22 cellular contexts compared by ENCODE assay signal in the genomic region with DNA sequence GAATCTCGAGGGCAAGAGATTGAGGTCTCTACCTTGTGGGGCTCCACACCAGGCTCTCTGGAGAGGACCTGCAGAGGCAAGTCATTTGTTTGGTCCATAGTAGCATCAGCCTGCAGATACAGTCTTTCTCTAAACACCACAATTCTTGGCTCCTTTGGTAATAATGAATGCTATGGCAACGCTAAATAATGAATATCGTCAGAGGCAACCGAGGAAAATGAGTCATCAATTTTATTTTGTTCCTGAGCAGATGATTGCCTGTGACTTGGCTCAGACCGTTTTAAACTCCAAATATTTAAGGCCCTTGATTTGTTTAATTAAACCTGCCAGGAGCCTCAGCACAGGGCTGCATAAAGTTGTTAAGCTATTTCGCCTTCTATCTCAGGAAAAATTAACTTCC.
A peak's percentile ranks its signal among the peaks of the same experiment; 100 is the strongest.
DNase-seq lines count a peak whose midpoint lies in the region; ATAC-seq and TF ChIP-seq lines count a peak whose summit lies in the region.
"Had no signal": no experiment of that assay in that cellular context is flagged by ENCODE, and none has a peak within 500 bp of the region (broad histone marks: within the 10 kb centered on the region; RNA-seq: fewer than 3 reads in every experiment).

No MANE protein-coding gene starts in this region.

- POLR2A ChIA-PET in CD8-positive, alpha-beta T cell (lab: Charles Lee) = no interaction called here

- H3K4me2 ChIP-seq in trophoblast cell (ENCODE audit: low read length) = no peak overlapping the region
- H3K4me2 ChIP-seq: PC-9 had no signal

- no peak overlapping the region for H3K9ac ChIP-seq in trophoblast cell (ENCODE audit: low read length)

- intact Hi-C loops in CD8-positive, alpha-beta T cell (cut with DNase I, micrococcal nuclease) = no loop called here

- H3K23ac ChIP-seq in trophoblast cell (ENCODE audit: low read length) = no peak overlapping the region

- H2BK5ac ChIP-seq in trophoblast cell (ENCODE audit: low read depth, low read length, poor library complexity) = no peak overlapping the region

- H3K79me2 ChIP-seq in trophoblast cell (ENCODE audit: control insufficient read depth, insufficient read depth, low read length, poor library complexity) = no peaks in the 10 kb centered on the region

- no peaks in the 10 kb centered on the region for H3K9me3 ChIP-seq in CD8-positive, alpha-beta T cell (ENCODE audit: low read length)
- H3K9me3 ChIP-seq in trophoblast cell (ENCODE audit: insufficient read depth, low read depth, low read length) = peaks cover 2% of the 10 kb centered on the region
- H3K9me3 ChIP-seq: HAP-1, SJCRH30 had no signal

- peak; percentile 23 for DNase-seq in AG08396 (ENCODE audit: low spot score)
- peak; percentile 73 for DNase-seq in M059J (ENCODE audit: low read depth)
- peak; percentile 39 for DNase-seq in astrocyte of the hippocampus (ENCODE audit: low read depth, low spot score)
- peak; percentile 13 for DNase-seq in fibroblast of villous mesenchyme (ENCODE audit: low read depth)
- no peak for DNase-seq in CD8-positive, alpha-beta T cell
- DNase-seq in trophoblast cell = no peak
- no peak for DNase-seq in NCI-H2171 (lab: John Stamatoyannopoulos, UW)
- DNase-seq: 8988T, DMS79 treated with DMSO at 0.1 percent for 48 hours, NCI-H1417, NCI-H187, NCI-H2107, NCI-H226, NCI-H524, NCI-H82, PC-9, SJCRH30 had no signal

- H3K79me1 ChIP-seq in trophoblast cell (ENCODE audit: low read length) = no peaks in the 10 kb centered on the region

- H3K4me3 ChIP-seq in fibroblast of villous mesenchyme (ENCODE audit: low read depth, low read length) (no peak overlapping the region), trophoblast cell (ENCODE audit: low read depth, low read length) (no peak overlapping the region)
- H3K4me3 ChIP-seq in CD8-positive, alpha-beta T cell (ENCODE audit: low read depth, low read length) = no peak overlapping the region
- H3K4me3 ChIP-seq: HAP-1, PC-9, SJCRH30 had no signal

- H4K12ac ChIP-seq in trophoblast cell (ENCODE audit: low read depth, low read length) = no peak overlapping the region

- no peaks in the 10 kb centered on the region for H3K27me3 Mint-ChIP-seq in CD8-positive, alpha-beta T cell (ENCODE audit: low read depth)
- H3K27me3 Mint-ChIP-seq: IgD-negative memory B cell had no signal

- H3K9me3 Mint-ChIP-seq in CD8-positive, alpha-beta T cell = peaks cover 9% of the 10 kb centered on the region

- H3K14ac ChIP-seq in trophoblast cell (ENCODE audit: low read length) = no peak overlapping the region

- H2AK5ac ChIP-seq in trophoblast cell (ENCODE audit: low read length) = no peak overlapping the region

- H3K18ac ChIP-seq in trophoblast cell (ENCODE audit: low read length) = no peak overlapping the region

- no peak overlapping the region for H4K8ac ChIP-seq in trophoblast cell (ENCODE audit: low read depth, low read length)

- TF ChIP-seq CTCF in fibroblast of villous mesenchyme (IDR thresholded peaks at IDR 0.05; ENCODE audit: insufficient read depth, low read depth, low read length) = no peak
- no peak for TF ChIP-seq CTCF in CD8-positive, alpha-beta T cell (IDR thresholded peaks at IDR 0.05)

- no peaks in the 10 kb centered on the region for H3K36me3 ChIP-seq in CD8-positive, alpha-beta T cell (ENCODE audit: insufficient read depth, low read length)
- H3K36me3 ChIP-seq in trophoblast cell (ENCODE audit: control insufficient read depth in 1 of 2, insufficient read depth in 2 of 2, low read length in 2 of 2) = no peaks in the 10 kb centered on the region
- H3K36me3 ChIP-seq: HAP-1, SJCRH30 had no signal

- H2BK12ac ChIP-seq in trophoblast cell (ENCODE audit: low read length) = no peak overlapping the region

- no peak for ATAC-seq in CD8-positive, alpha-beta T cell
- no peak for ATAC-seq in GM21528 (IDR thresholded peaks at IDR 0.05; ENCODE audit: low FRiP score, unreplicated experiment)

- CTCF ChIA-PET in CD8-positive, alpha-beta T cell (lab: Charles Lee) = no interaction called here

- no peaks in the 10 kb centered on the region for H3K4me1 Mint-ChIP-seq in CD8-positive, alpha-beta T cell (ENCODE audit: low read depth)

- H3K4me3 Mint-ChIP-seq in CD8-positive, alpha-beta T cell = no peak overlapping the region
- H3K4me3 Mint-ChIP-seq: IgD-negative memory B cell had no signal

- H4K91ac ChIP-seq in trophoblast cell (ENCODE audit: low read depth, low read length) = no peak overlapping the region

- H3K4ac ChIP-seq in trophoblast cell (ENCODE audit: low read depth, low read length) = no peak overlapping the region

- WGBS in trophoblast cell (ENCODE audit: extremely low coverage, insufficient coverage, insufficient read length) = no CpG with 5 or more reads among the region's 6 CpGs

- H3K36me3 Mint-ChIP-seq in CD8-positive, alpha-beta T cell = no peaks in the 10 kb centered on the region
- H3K36me3 Mint-ChIP-seq: IgD-negative memory B cell had no signal

- no peak overlapping the region for H3K27ac Mint-ChIP-seq in CD8-positive, alpha-beta T cell
- H3K27ac Mint-ChIP-seq: IgD-negative memory B cell had no signal

- no peak overlapping the region for H2BK120ac ChIP-seq in trophoblast cell (ENCODE audit: insufficient read depth, low read length, poor library complexity)

- no peaks in the 10 kb centered on the region for H3K27me3 ChIP-seq in CD8-positive, alpha-beta T cell (ENCODE audit: insufficient read depth, low read length)
- H3K27me3 ChIP-seq in trophoblast cell (ENCODE audit: insufficient read depth, low read length) = no peaks in the 10 kb centered on the region
- H3K27me3 ChIP-seq: SJCRH30 had no signal

- H3K27ac ChIP-seq in CD8-positive, alpha-beta T cell (ENCODE audit: low read depth, low read length) = no peak overlapping the region
- H3K27ac ChIP-seq in trophoblast cell (ENCODE audit: low read depth, low read length) = no peak overlapping the region
- H3K27ac ChIP-seq: C4-2B, HL-60, PC-9, SJCRH30 had no signal

- H3K4me1 ChIP-seq in CD8-positive, alpha-beta T cell (ENCODE audit: insufficient read depth, low read length) = no peaks in the 10 kb centered on the region
- no peaks in the 10 kb centered on the region for H3K4me1 ChIP-seq in trophoblast cell (ENCODE audit: control insufficient read depth in 1 of 2, insufficient read depth in 2 of 2, low read length in 2 of 2)
- H3K4me1 ChIP-seq: HAP-1, SJCRH30 had no signal

- H2AFZ ChIP-seq in trophoblast cell (ENCODE audit: insufficient read depth, low read length, poor library complexity) = no peak overlapping the region
- H2AFZ ChIP-seq: PC-9 had no signal

Comparison
In these comparisons a context has a peak if more than half of its experiments do, and no peak if none do; other contexts are left out.
1. DNase-seq: peak in AG08396 (single experiment), M059J (single experiment), astrocyte of the hippocampus (single experiment) and fibroblast of villous mesenchyme (single experiment); none in CD8-positive, alpha-beta T cell (0 of 7), trophoblast cell (0 of 2) and NCI-H2171 (single experiment).